Comparison of ENCODE assay signal across 8 cellular contexts in genomic region chr9:128828719-128829452, GRCh38. TPM values are rescaled to one million over a fixed set of nuclear protein-coding genes. Genes with fewer than 3 reads are reported as not detected.
A peak's percentile ranks its signal among the peaks of the same experiment; 100 is the strongest.
DNase-seq lines count a peak whose midpoint lies in the region; ATAC-seq and TF ChIP-seq lines count a peak whose summit lies in the region.

No MANE protein-coding gene starts in this region.

- WGBS in esophagus squamous epithelium, 2 donors = 40 to 54% methylated on average over 10 to 13 of the region's 18 CpGs
- WGBS in psoas muscle, 3 donors = 30 to 33% (median 30%) methylated on average over 18 of the region's 18 CpGs

- H3K4me3 Mint-ChIP-seq in activated T-cell treated with anti-CD3 and anti-CD28 coated beads, Interleukin-2, amount 50 U/mL, for 24 hours = peak overlapping the region; percentile 97

- H3K27me3 ChIP-seq in Panc1 (ENCODE audit: control insufficient read depth, insufficient read depth, low read length) = no peaks in the 10 kb centered on the region
- no peaks in the 10 kb centered on the region for H3K27me3 ChIP-seq in esophagus squamous epithelium
- no peaks in the 10 kb centered on the region for H3K27me3 ChIP-seq in psoas muscle (ENCODE audit: insufficient read depth in 3 of 3, low read length in 2 of 3)

- CTCF ChIA-PET in Panc1 (lab: Charles Lee) = interaction anchor here (1.0 kb wide), 1 partner anchor 11 kb away, joined by 3 read pairs; the partner anchor contains the start of gene ENDOG

- POLR2A ChIA-PET in Panc1 (lab: Charles Lee) = no interaction called here

- H3K27ac ChIP-seq in Panc1 (ENCODE audit: low read length) = peak overlapping the region; percentile 81
- H3K27ac ChIP-seq in esophagus squamous epithelium = peak overlapping the region; percentile 76 to 93 (median 85)
- peak overlapping the region; percentile 86 for H3K27ac ChIP-seq in psoas muscle

- H3K36me3 Mint-ChIP-seq in activated T-cell treated with anti-CD3 and anti-CD28 coated beads, Interleukin-2, amount 50 U/mL, for 24 hours (ENCODE audit: low read depth) = peaks cover 69% of the 10 kb centered on the region

- H3K4me3 ChIP-seq in Panc1 (ENCODE audit: low read depth in 2 of 2, low read length in 2 of 2) (peak overlapping the region; percentile 83 to 85), esophagus squamous epithelium (peak overlapping the region; percentile 57 to 98 (median 88)), psoas muscle (peak overlapping the region; percentile 89)

- DNase-seq in activated T-cell treated with anti-CD3 and anti-CD28 coated beads, Interleukin-2, amount 50 U/mL, for 24 hours = no peak
- DNase-seq in activated T-cell treated with anti-CD3 and anti-CD28 coated beads, Interleukin-2, amount 50 U/mL, for 48 hours = no peak
- DNase-seq in Panc1 (ENCODE audit: low read depth, low spot score) (no peak), esophagus squamous epithelium (lab: John Stamatoyannopoulos, UW) (no peak), psoas muscle (no peak), DMS153 treated with DMSO at 0.1 percent for 48 hours (lab: John Stamatoyannopoulos, UW; ENCODE audit: unreplicated experiment) (no peak), NCI-H1694 treated with DMSO at 0.1 percent for 48 hours (lab: John Stamatoyannopoulos, UW) (no peak)

- H3K4me1 Mint-ChIP-seq in activated T-cell treated with anti-CD3 and anti-CD28 coated beads, Interleukin-2, amount 50 U/mL, for 24 hours (ENCODE audit: low read depth) = peaks cover 26% of the 10 kb centered on the region

- no peak for TF ChIP-seq POLR2A in esophagus squamous epithelium (IDR thresholded peaks at IDR 0.05)

- H3K27ac Mint-ChIP-seq in activated T-cell treated with anti-CD3 and anti-CD28 coated beads, Interleukin-2, amount 50 U/mL, for 24 hours = peak overlapping the region; percentile 96

- H3K27me3 Mint-ChIP-seq in activated T-cell treated with anti-CD3 and anti-CD28 coated beads, Interleukin-2, amount 50 U/mL, for 24 hours = no peaks in the 10 kb centered on the region

- H3K36me3 ChIP-seq in Panc1 (ENCODE audit: control insufficient read depth, insufficient read depth, low read length) (no peaks in the 10 kb centered on the region; the same call in 1 of the 2 replicates), esophagus squamous epithelium (peaks cover 11 to 56% (median 24%) of the 10 kb centered on the region in 3 donors), psoas muscle (ENCODE audit: insufficient read depth in 1 of 2, low read depth in 1 of 2) (peaks cover 0 to 48% of the 10 kb centered on the region in 2 donors)

- in situ Hi-C loops in Panc1 (cut with HindIII; ENCODE audit: low pct_unique_long_range_greater_than_20kb, low sequenced_read_pairs) = no loop called here

- intact Hi-C loops in Panc1 (cut with micrococcal nuclease; ENCODE audit: unreplicated experiment) = no loop called here
- intact Hi-C loops in esophagus squamous epithelium (cut with DNase I) = no loop called here
- intact Hi-C loops in psoas muscle (cut with DNase I) = no loop called here

- no peaks in the 10 kb centered on the region for H3K9me3 ChIP-seq in Panc1 (ENCODE audit: control insufficient read depth, insufficient read depth, low read depth, low read length)
- H3K9me3 ChIP-seq in esophagus squamous epithelium = no peaks in the 10 kb centered on the region
- H3K9me3 ChIP-seq in psoas muscle = no peaks in the 10 kb centered on the region

- no TSS peak for BruUV-seq in Panc1 (replicated peaks; lab: Mats Ljungman, UMichigan)

- peaks cover 4% of the 10 kb centered on the region; the same call in 1 of the 2 replicates for H3K4me1 ChIP-seq in Panc1 (ENCODE audit: control insufficient read depth, insufficient read depth, low read length)
- peaks cover 13 to 24% (median 15%) of the 10 kb centered on the region in 3 donors for H3K4me1 ChIP-seq in esophagus squamous epithelium
- H3K4me1 ChIP-seq in psoas muscle = peaks cover 13% of the 10 kb centered on the region

- no peak for TF ChIP-seq CTCF in Panc1 (IDR thresholded peaks at IDR 0.05)
- TF ChIP-seq CTCF in esophagus squamous epithelium (IDR thresholded peaks at IDR 0.05) = no peak
- TF ChIP-seq CTCF in psoas muscle (IDR thresholded peaks at IDR 0.05) = no peak

- H3K9me3 Mint-ChIP-seq in activated T-cell treated with anti-CD3 and anti-CD28 coated beads, Interleukin-2, amount 50 U/mL, for 24 hours = no peaks in the 10 kb centered on the region

- ATAC-seq in Panc1 = peak; percentile 7
- peak in 1 of 4 donors; percentile 1 for ATAC-seq in psoas muscle
- ATAC-seq in HG03457 (IDR thresholded peaks at IDR 0.05; ENCODE audit: unreplicated experiment) = no peak

RNA-seq across cellular contexts. Expression of gene SPOUT1, which starts 0.7 kb away (rescaled TPM):
- total RNA-seq in Panc1 (2021; ENCODE audit: unreplicated experiment) = 38.4 TPM
- polyA plus RNA-seq in Panc1 (2012; ENCODE audit: insufficient read length) = 43.9 TPM
- total RNA-seq in esophagus squamous epithelium = 10 to 100 TPM; 14.0 to 29.2 (median 20.5) TPM
- total RNA-seq in psoas muscle = 10 to 100 TPM; 13.3 to 33.0 (median 20.6) TPM
- polyA plus RNA-seq in psoas muscle = 10 to 100 TPM in 2 of 3 donors, 1 to 10 TPM in 1; 9.5 to 18.3 (median 13.3) TPM

RNA-seq across cellular contexts. Expression of gene ENDOG, which starts 10.6 kb away (rescaled TPM):
- total RNA-seq in Panc1 (2021; ENCODE audit: unreplicated experiment) = 39.9 TPM
- 44.0 TPM for polyA plus RNA-seq in Panc1 (2012; ENCODE audit: insufficient read length)
- 10 to 100 TPM; 21.2 to 40.1 (median 36.5) TPM for total RNA-seq in esophagus squamous epithelium
- 100 to 1,000 TPM in 1 of 4 donors, 10 to 100 TPM in 3; 81.6 to 109 (median 90.0) TPM for total RNA-seq in psoas muscle
- polyA plus RNA-seq in psoas muscle = 100 to 1,000 TPM in 1 of 3 donors, 10 to 100 TPM in 2; 56.0 to 116 (median 84.9) TPM

RNA-seq across cellular contexts. Expression of gene TBC1D13, which starts 41.8 kb away (rescaled TPM):
- total RNA-seq in Panc1 (2021; ENCODE audit: unreplicated experiment) = 21.3 TPM
- 15.0 TPM for polyA plus RNA-seq in Panc1 (2012; ENCODE audit: insufficient read length)
- total RNA-seq in esophagus squamous epithelium = 10 to 100 TPM in 3 of 4 donors, 1 to 10 TPM in 1; 9.6 to 17.9 (median 16.7) TPM
- total RNA-seq in psoas muscle = 10 to 100 TPM; 14.4 to 17.5 (median 15.8) TPM
- polyA plus RNA-seq in psoas muscle = 10 to 100 TPM; 11.8 to 25.1 (median 15.3) TPM

RNA-seq across cellular contexts. Expression of gene KYAT1, which starts 52.9 kb away (rescaled TPM):
- total RNA-seq in Panc1 (2021; ENCODE audit: unreplicated experiment) = 6.1 TPM
- 7.6 TPM for polyA plus RNA-seq in Panc1 (2012; ENCODE audit: insufficient read length)
- 1 to 10 TPM; 4.0 to 9.4 (median 5.7) TPM for total RNA-seq in esophagus squamous epithelium
- 1 to 10 TPM; 6.4 to 8.9 (median 7.1) TPM for total RNA-seq in psoas muscle
- 10 to 100 TPM in 1 of 3 donors, 1 to 10 TPM in 2; 7.2 to 12.0 (median 7.9) TPM for polyA plus RNA-seq in psoas muscle

RNA-seq across cellular contexts. Expression of gene LRRC8A, which starts 53.0 kb away (rescaled TPM):
- total RNA-seq in Panc1 (2021; ENCODE audit: unreplicated experiment) (16.4 TPM), esophagus squamous epithelium (100 to 1,000 TPM in 3 of 4 donors, 10 to 100 TPM in 1; 70.0 to 153 (median 122) TPM), psoas muscle (10 to 100 TPM; 12.2 to 22.4 (median 18.3) TPM)
- polyA plus RNA-seq in Panc1 (2012; ENCODE audit: insufficient read length) = 18.1 TPM
- 10 to 100 TPM; 11.6 to 71.5 (median 16.4) TPM for polyA plus RNA-seq in psoas muscle
